ENCODE assay signal across 1 cellular context in genomic region chr9:16336833-16337232, GRCh38.
TF ChIP-seq lines count a peak whose summit lies in the region.

No MANE protein-coding gene starts in this region.

TF ChIP-seq in IMR-90, 13 proteins besides CTCF, POLR2A, EP300 and RAD21 (continued from another document):
- TF ChIP-seq ELK1 (IDR thresholded peaks at IDR 0.05; ENCODE audit: borderline replicate concordance, low read depth, low read length) (no peak), BHLHE40 (IDR thresholded peaks at IDR 0.05; ENCODE audit: low read depth, low read length) (no peak), MAFK (IDR thresholded peaks at IDR 0.05; ENCODE audit: low read depth, low read length) (no peak), NFE2L2 (IDR thresholded peaks at IDR 0.05; ENCODE audit: low read depth, low read length) (no peak), MXI1 (IDR thresholded peaks at IDR 0.05; ENCODE audit: borderline replicate concordance, low read depth, low read length) (no peak), RCOR1 (IDR thresholded peaks at IDR 0.05; ENCODE audit: insufficient replicate concordance, low read length) (no peak), CEBPB (IDR thresholded peaks at IDR 0.05; ENCODE audit: low read depth, low read length) (no peak), USF2 (IDR thresholded peaks at IDR 0.05; ENCODE audit: low read depth, low read length) (no peak), SMC3 (IDR thresholded peaks at IDR 0.05; ENCODE audit: low read depth, low read length) (no peak), FOS (IDR thresholded peaks at IDR 0.05; ENCODE audit: low read depth, low read length) (no peak), MAZ (IDR thresholded peaks at IDR 0.05; ENCODE audit: borderline replicate concordance, low read depth, low read length) (no peak), RFX5 (IDR thresholded peaks at IDR 0.05; ENCODE audit: low read depth, low read length) (no peak)
